1 cellular context compared by ENCODE assay signal in genomic region chr12:45214071-45214470, GRCh38.
TF ChIP-seq lines count a peak whose summit lies in the region.

No MANE protein-coding gene starts in this region.

TF ChIP-seq in GM12878, 131 proteins besides CTCF, POLR2A, EP300 and RAD21:
- TF ChIP-seq SMAD5 (IDR thresholded peaks at IDR 0.05; ENCODE audit: low read depth) (no peak), HDAC2 (IDR thresholded peaks at IDR 0.05) (no peak), SP1 (IDR thresholded peaks at IDR 0.05; ENCODE audit: low read depth, low read length) (no peak), CHD2 (IDR thresholded peaks at IDR 0.05; ENCODE audit: borderline replicate concordance, low read depth, low read length) (no peak), ZNF384 (IDR thresholded peaks at IDR 0.05; ENCODE audit: borderline replicate concordance, low read depth, low read length) (no peak), NFXL1 (IDR thresholded peaks at IDR 0.05; ENCODE audit: borderline replicate concordance) (no peak), POLR2AphosphoS2 (IDR thresholded peaks at IDR 0.05; ENCODE audit: low read depth, low read length) (no peak)
